ENCODE assay signal across 29 cellular contexts in genomic region chr3:85495602-85496001, GRCh38.
"Had no signal": no experiment of that assay in that cellular context is flagged by ENCODE, and none has a peak within 500 bp of the region (broad histone marks: within the 10 kb centered on the region; RNA-seq: fewer than 3 reads in every experiment).

No MANE protein-coding gene starts in this region.

- H3K27ac ChIP-seq: ascending aorta, breast epithelium, cardiac muscle cell, coronary artery, esophagus muscularis mucosa, foreskin keratinocyte, gastrocnemius medialis had no signal

- H3K4me3 ChIP-seq: ascending aorta, breast epithelium, cardiac muscle cell, coronary artery, esophagus muscularis mucosa, gastrocnemius medialis had no signal

- H3K27me3 Mint-ChIP-seq: activated CD4-positive, alpha-beta memory T cell treated with anti-CD3 and anti-CD28 coated beads, Interleukin-2, amount 10 ng/mL, durations not matched to agents 7 days and 5 days; activated CD4-positive, alpha-beta T cell treated with anti-CD3 and anti-CD28 coated beads, Interleukin-2, amount 10 ng/mL, durations not matched to agents 7 days and 5 days; activated naive CD4-positive, alpha-beta T cell treated with anti-CD3 and anti-CD28 coated beads, Interleukin-2, amount 10 ng/mL, durations not matched to agents 7 days and 5 days; activated naive CD8-positive, alpha-beta T cell treated with anti-CD3 and anti-CD28 coated beads, Interleukin-2, amount 10 ng/mL, durations not matched to agents 7 days and 5 days; activated T-cell treated with anti-CD3 and anti-CD28 coated beads, Interleukin-2, amount 50 U/mL, for 24 hours; brain; effector memory CD8-positive, alpha-beta T cell had no signal

- H3K9me3 ChIP-seq: ascending aorta, esophagus muscularis mucosa, gastrocnemius medialis had no signal

- ATAC-seq: activated naive CD4-positive, alpha-beta T cell treated with anti-CD3 and anti-CD28 coated beads, Interleukin-2, amount 50 U/mL, for 72 hours; activated T-cell treated with anti-CD3 and anti-CD28 coated beads, Interleukin-2, amount 50 U/mL, for 72 hours; effector memory CD8-positive, alpha-beta T cell; foreskin keratinocyte; gastrocnemius medialis had no signal

- H3K4me1 Mint-ChIP-seq: activated CD4-positive, alpha-beta memory T cell treated with anti-CD3 and anti-CD28 coated beads, Interleukin-2, amount 10 ng/mL, durations not matched to agents 7 days and 5 days; activated CD4-positive, alpha-beta T cell treated with anti-CD3 and anti-CD28 coated beads, Interleukin-2, amount 10 ng/mL, durations not matched to agents 7 days and 5 days; activated naive CD4-positive, alpha-beta T cell treated with anti-CD3 and anti-CD28 coated beads, Interleukin-2, amount 10 ng/mL, durations not matched to agents 7 days and 5 days; activated naive CD8-positive, alpha-beta T cell treated with anti-CD3 and anti-CD28 coated beads, Interleukin-2, amount 10 ng/mL, durations not matched to agents 7 days and 5 days; brain had no signal

- H3K9me3 Mint-ChIP-seq: activated CD4-positive, alpha-beta T cell treated with anti-CD3 and anti-CD28 coated beads, Interleukin-2, amount 10 ng/mL, durations not matched to agents 7 days and 5 days; activated naive CD4-positive, alpha-beta T cell treated with anti-CD3 and anti-CD28 coated beads, Interleukin-2, amount 10 ng/mL, durations not matched to agents 7 days and 5 days; activated naive CD8-positive, alpha-beta T cell treated with anti-CD3 and anti-CD28 coated beads, Interleukin-2, amount 10 ng/mL, durations not matched to agents 7 days and 5 days had no signal

- H3K36me3 ChIP-seq: ascending aorta, breast epithelium, cardiac muscle cell, esophagus muscularis mucosa, gastrocnemius medialis had no signal

- H3K27ac Mint-ChIP-seq: activated CD4-positive, alpha-beta memory T cell treated with anti-CD3 and anti-CD28 coated beads, Interleukin-2, amount 10 ng/mL, durations not matched to agents 7 days and 5 days; activated CD4-positive, alpha-beta T cell treated with anti-CD3 and anti-CD28 coated beads, Interleukin-2, amount 10 ng/mL, durations not matched to agents 7 days and 5 days; activated naive CD4-positive, alpha-beta T cell treated with anti-CD3 and anti-CD28 coated beads, Interleukin-2, amount 10 ng/mL, durations not matched to agents 7 days and 5 days; activated naive CD4-positive, alpha-beta T cell treated with anti-CD3 and anti-CD28 coated beads, Interleukin-2, amount 50 U/mL, for 72 hours; activated naive CD8-positive, alpha-beta T cell treated with anti-CD3 and anti-CD28 coated beads, Interleukin-2, amount 10 ng/mL, durations not matched to agents 7 days and 5 days; activated T-cell treated with anti-CD3 and anti-CD28 coated beads, Interleukin-2, amount 50 U/mL, for 24 hours; activated T-cell treated with anti-CD3 and anti-CD28 coated beads, Interleukin-2, amount 50 U/mL, for 72 hours; brain; effector memory CD8-positive, alpha-beta T cell had no signal

- DNase-seq: activated CD4-positive, alpha-beta memory T cell treated with anti-CD3 and anti-CD28 coated beads, Interleukin-2, amount 10 ng/mL, durations not matched to agents 7 days and 5 days; activated CD4-positive, alpha-beta T cell treated with anti-CD3 and anti-CD28 coated beads for 1 hour; activated CD4-positive, alpha-beta T cell treated with anti-CD3 and anti-CD28 coated beads for 4 hours; activated CD4-positive, alpha-beta T cell treated with anti-CD3 and anti-CD28 coated beads, Interleukin-2, amount 10 ng/mL, durations not matched to agents 7 days and 5 days; activated CD4-positive, alpha-beta T cell treated with anti-CD3 and anti-CD28 coated beads, Interleukin-2, amount 50 U/mL, for 4 hours; activated CD8-positive, alpha-beta memory T cell treated with anti-CD3 and anti-CD28 coated beads, Interleukin-2, amount 50 U/mL, for 48 hours; activated gamma-delta T cell; activated naive CD4-positive, alpha-beta T cell; activated naive CD4-positive, alpha-beta T cell treated with anti-CD3 and anti-CD28 coated beads, Interleukin-2, amount 10 ng/mL, durations not matched to agents 7 days and 5 days; activated naive CD8-positive, alpha-beta T cell treated with anti-CD3 and anti-CD28 coated beads, Interleukin-2, amount 10 ng/mL, durations not matched to agents 7 days and 5 days; activated T-cell treated with anti-CD3 and anti-CD28 coated beads for 4 hours; activated T-cell treated with anti-CD3 and anti-CD28 coated beads, Interleukin-2, amount 50 U/mL, for 24 hours; activated T-cell treated with anti-CD3 and anti-CD28 coated beads, Interleukin-2, amount 50 U/mL, for 72 hours; central memory CD4-positive, alpha-beta T cell; cerebellar nuclear complex; dermis blood vessel endothelial cell; effector CD4-positive, alpha-beta T cell; effector memory CD8-positive, alpha-beta T cell; erythroblast; foreskin keratinocyte; gastrocnemius medialis; T-helper 2 cell had no signal

- H3K4me1 ChIP-seq: ascending aorta, breast epithelium, esophagus muscularis mucosa, foreskin keratinocyte, gastrocnemius medialis had no signal

- H3K36me3 Mint-ChIP-seq: activated naive CD4-positive, alpha-beta T cell treated with anti-CD3 and anti-CD28 coated beads, Interleukin-2, amount 10 ng/mL, durations not matched to agents 7 days and 5 days; activated naive CD4-positive, alpha-beta T cell treated with anti-CD3 and anti-CD28 coated beads, Interleukin-2, amount 50 U/mL, for 72 hours; activated naive CD8-positive, alpha-beta T cell treated with anti-CD3 and anti-CD28 coated beads, Interleukin-2, amount 10 ng/mL, durations not matched to agents 7 days and 5 days; brain had no signal

- H3K4me3 Mint-ChIP-seq: activated CD4-positive, alpha-beta memory T cell treated with anti-CD3 and anti-CD28 coated beads, Interleukin-2, amount 10 ng/mL, durations not matched to agents 7 days and 5 days; activated CD4-positive, alpha-beta T cell treated with anti-CD3 and anti-CD28 coated beads, Interleukin-2, amount 10 ng/mL, durations not matched to agents 7 days and 5 days; activated naive CD4-positive, alpha-beta T cell treated with anti-CD3 and anti-CD28 coated beads, Interleukin-2, amount 10 ng/mL, durations not matched to agents 7 days and 5 days; activated naive CD8-positive, alpha-beta T cell treated with anti-CD3 and anti-CD28 coated beads, Interleukin-2, amount 10 ng/mL, durations not matched to agents 7 days and 5 days; activated T-cell treated with anti-CD3 and anti-CD28 coated beads, Interleukin-2, amount 50 U/mL, for 24 hours; activated T-cell treated with anti-CD3 and anti-CD28 coated beads, Interleukin-2, amount 50 U/mL, for 72 hours; brain; effector memory CD8-positive, alpha-beta T cell had no signal

- H3K27me3 ChIP-seq: ascending aorta, breast epithelium, cardiac muscle cell, esophagus muscularis mucosa, foreskin keratinocyte, gastrocnemius medialis had no signal
